In genomic region chr5:68731255-68731654, GRCh38 we compare ENCODE assay signal across 22 cellular contexts.
DNase-seq lines count a peak whose midpoint lies in the region; ATAC-seq and TF ChIP-seq lines count a peak whose summit lies in the region.
"Had no signal": no experiment of that assay in that cellular context is flagged by ENCODE, and none has a peak within 500 bp of the region (broad histone marks: within the 10 kb centered on the region; RNA-seq: fewer than 3 reads in every experiment).

No MANE protein-coding gene starts in this region.

- no peaks in the 10 kb centered on the region for H3K9me3 Mint-ChIP-seq in endodermal cell
- no peaks in the 10 kb centered on the region for H3K9me3 Mint-ChIP-seq in neural progenitor cell
- H3K9me3 Mint-ChIP-seq: HFFc6; T-helper 1 cell treated with Interleukin-12 subunit alpha and Interleukin-12 subunit beta and Interleukin-4 antibody, amounts not matched to agents 30 μg/mL and 1 μg/mL, for 36 hours had no signal

- POLR2A ChIA-PET in A673 (lab: Charles Lee; ENCODE audit: low non-redundant PET): no interaction called here

- H3K4me1 ChIP-seq in A673 (ENCODE audit: insufficient read depth, low read length, poor library complexity, severe bottlenecking) (peaks cover 17% of the 10 kb centered on the region), endodermal cell (ENCODE audit: control insufficient read depth, insufficient read depth, low read length) (peaks cover 5% of the 10 kb centered on the region), parathyroid adenoma (peaks cover 24% of the 10 kb centered on the region), neural progenitor cell (no peaks in the 10 kb centered on the region)

- WGBS in endodermal cell (ENCODE audit: insufficient coverage in 1 of 2, insufficient read length in 1 of 2), 2 experiments: 83% methylated on average over 1 of the region's 2 CpGs; no CpG with 5 or more reads in 1 of the 2 experiments

- no peaks in the 10 kb centered on the region for H3F3A ChIP-seq in neural progenitor cell (ENCODE audit: low read depth)

- DNase-seq in A673 (ENCODE audit: low spot score) (no peak), endodermal cell (no peak), neural progenitor cell (ENCODE audit: low spot score) (no peak), NCI-H2171 (lab: John Stamatoyannopoulos, UW) (no peak)
- DNase-seq in stimulated activated CD4-positive, alpha-beta T cell treated with anti-CD3 and anti-CD28 coated beads, Interleukin-2, amount 100 ng/mL, for 24 hours: no peak
- DNase-seq: activated CD4-positive, alpha-beta T cell treated with anti-CD3 and anti-CD28 coated beads for 36 hours; activated naive CD4-positive, alpha-beta T cell treated with anti-CD3 and anti-CD28 coated beads, Interleukin-2, amount 50 U/mL, for 16 hours; central memory CD4-positive, alpha-beta T cell; COR-L47; GF-D8; naive thymus-derived CD8-positive, alpha-beta T cell; NCI-H146; NCI-H524 treated with DMSO at 0.1 percent for 48 hours; upper lobe of right lung had no signal

- H3K36me3 Mint-ChIP-seq in endodermal cell (ENCODE audit: low read depth) (no peaks in the 10 kb centered on the region), neural progenitor cell (no peaks in the 10 kb centered on the region)
- H3K36me3 Mint-ChIP-seq: naive thymus-derived CD8-positive, alpha-beta T cell had no signal

- no peaks in the 10 kb centered on the region for H3K79me2 ChIP-seq in parathyroid adenoma
- no peaks in the 10 kb centered on the region for H3K79me2 ChIP-seq in neural progenitor cell (ENCODE audit: low read depth)

- H4K20me1 ChIP-seq in neural progenitor cell (ENCODE audit: low read depth): no peaks in the 10 kb centered on the region
- H4K20me1 ChIP-seq: BLaER1 treated with 17β-estradiol and CSF1 and Interleukin-3, amounts not matched to agents 10 nM and 100 nM had no signal

- ATAC-seq in SK-N-SH treated with all-trans-retinoic acid at 6 μM for 48 hours: no peak
- ATAC-seq: activated CD4-positive, alpha-beta T cell treated with anti-CD3 and anti-CD28 coated beads for 36 hours; naive thymus-derived CD8-positive, alpha-beta T cell; Panc1 had no signal

- H3K4me3 Mint-ChIP-seq in endodermal cell (no peak overlapping the region), neural progenitor cell (no peak overlapping the region)
- H3K4me3 Mint-ChIP-seq: activated CD4-positive, alpha-beta T cell treated with anti-CD3 and anti-CD28 coated beads for 36 hours; HFFc6; naive thymus-derived CD8-positive, alpha-beta T cell; T-helper 1 cell treated with Interleukin-12 subunit alpha and Interleukin-12 subunit beta and Interleukin-4 antibody, amounts not matched to agents 30 μg/mL and 1 μg/mL, for 36 hours had no signal

- H3K9me3 ChIP-seq in A673 (ENCODE audit: low read depth, low read length, poor library complexity, severe bottlenecking) (no peaks in the 10 kb centered on the region), endodermal cell (ENCODE audit: control insufficient read depth, low read length) (no peaks in the 10 kb centered on the region), parathyroid adenoma (ENCODE audit: control insufficient read depth, low read length) (no peaks in the 10 kb centered on the region), neural progenitor cell (ENCODE audit: low read depth) (no peaks in the 10 kb centered on the region)
- H3K9me3 ChIP-seq: BLaER1 treated with 17β-estradiol and CSF1 and Interleukin-3, amounts not matched to agents 10 nM and 100 nM; upper lobe of right lung had no signal

- BruUV-seq in A673 (replicated peaks; lab: Mats Ljungman, UMichigan): no TSS peak

- H3K4me2 ChIP-seq in parathyroid adenoma (ENCODE audit: low read length) (peak overlapping the region; percentile 50), neural progenitor cell (no peak overlapping the region)
- H3K4me2 ChIP-seq: BLaER1 treated with 17β-estradiol and CSF1 and Interleukin-3, amounts not matched to agents 10 nM and 100 nM; KMS-11 had no signal

- H3K4me3 ChIP-seq in A673 (ENCODE audit: low read depth, low read length, poor library complexity, severe bottlenecking) (no peak overlapping the region), endodermal cell (ENCODE audit: low read length) (no peak overlapping the region), parathyroid adenoma (ENCODE audit: low read depth, low read length) (no peak overlapping the region), neural progenitor cell (no peak overlapping the region)
- H3K4me3 ChIP-seq: BLaER1 treated with 17β-estradiol and CSF1 and Interleukin-3, amounts not matched to agents 10 nM and 100 nM; upper lobe of right lung had no signal

- peaks cover 5% of the 10 kb centered on the region for H3K4me1 Mint-ChIP-seq in endodermal cell
- H3K4me1 Mint-ChIP-seq in neural progenitor cell: peaks cover 29% of the 10 kb centered on the region

- H3K36me3 ChIP-seq in A673 (ENCODE audit: insufficient read depth, low read length, poor library complexity, severe bottlenecking): no peaks in the 10 kb centered on the region
- no peaks in the 10 kb centered on the region for H3K36me3 ChIP-seq in endodermal cell (ENCODE audit: control insufficient read depth, insufficient read depth, low read length)
- H3K36me3 ChIP-seq in parathyroid adenoma (ENCODE audit: control insufficient read depth, insufficient read depth, low read length): no peaks in the 10 kb centered on the region
- H3K36me3 ChIP-seq in neural progenitor cell: no peaks in the 10 kb centered on the region
- H3K36me3 ChIP-seq: BLaER1 treated with 17β-estradiol and CSF1 and Interleukin-3, amounts not matched to agents 10 nM and 100 nM; upper lobe of right lung had no signal

- intact Hi-C loops in A673 (cut with micrococcal nuclease; ENCODE audit: unreplicated experiment): no loop called here

- H3K27me3 Mint-ChIP-seq in endodermal cell (ENCODE audit: insufficient read depth): no peaks in the 10 kb centered on the region
- H3K27me3 Mint-ChIP-seq in neural progenitor cell (ENCODE audit: insufficient read depth, low read depth): peaks cover 4% of the 10 kb centered on the region
- H3K27me3 Mint-ChIP-seq: activated CD4-positive, alpha-beta T cell treated with anti-CD3 and anti-CD28 coated beads for 36 hours; naive thymus-derived CD8-positive, alpha-beta T cell had no signal

- TF ChIP-seq CTCF in A673 (conservative IDR thresholded peaks at IDR 0.05; ENCODE audit: low read depth, low read length) (no peak), endodermal cell (conservative IDR thresholded peaks at IDR 0.05) (no peak), parathyroid adenoma (IDR thresholded peaks at IDR 0.05) (no peak), neural progenitor cell (IDR thresholded peaks at IDR 0.05) (no peak)

- CTCF ChIA-PET in A673 (lab: Charles Lee): no interaction called here

- H3K27me3 ChIP-seq in A673 (replicated peaks; ENCODE audit: insufficient read depth, low read depth, low read length, poor library complexity) (no peaks in the 10 kb centered on the region), endodermal cell (ENCODE audit: control insufficient read depth, insufficient read depth, low read length, poor library complexity, severe bottlenecking) (no peaks in the 10 kb centered on the region), parathyroid adenoma (ENCODE audit: control insufficient read depth, insufficient read depth, low read length) (no peaks in the 10 kb centered on the region), neural progenitor cell (no peaks in the 10 kb centered on the region)
- H3K27me3 ChIP-seq: BLaER1 treated with 17β-estradiol and CSF1 and Interleukin-3, amounts not matched to agents 10 nM and 100 nM; upper lobe of right lung had no signal

- H3K27ac Mint-ChIP-seq in endodermal cell (no peak overlapping the region), neural progenitor cell (no peak overlapping the region)
- H3K27ac Mint-ChIP-seq: activated CD4-positive, alpha-beta T cell treated with anti-CD3 and anti-CD28 coated beads for 36 hours; HFFc6; naive thymus-derived CD8-positive, alpha-beta T cell; T-helper 1 cell treated with Interleukin-12 subunit alpha and Interleukin-12 subunit beta and Interleukin-4 antibody, amounts not matched to agents 30 μg/mL and 1 μg/mL, for 36 hours had no signal

- H3K27ac ChIP-seq in A673 (ENCODE audit: low read depth, low read length, poor library complexity, severe bottlenecking) (peak overlapping the region; percentile 6), endodermal cell (ENCODE audit: low read depth, low read length) (peak overlapping the region; percentile 13), parathyroid adenoma (peak overlapping the region; percentile 85), neural progenitor cell (no peak overlapping the region)
- H3K27ac ChIP-seq: BLaER1 treated with 17β-estradiol and CSF1 and Interleukin-3, amounts not matched to agents 10 nM and 100 nM; epithelial cell of prostate; KMS-11; upper lobe of right lung had no signal

- H3K9ac ChIP-seq in endodermal cell (ENCODE audit: extremely low read depth, low read length, poor library complexity, severe bottlenecking) (no peak overlapping the region), parathyroid adenoma (no peak overlapping the region), neural progenitor cell (no peak overlapping the region)
- H3K9ac ChIP-seq: BLaER1 treated with 17β-estradiol and CSF1 and Interleukin-3, amounts not matched to agents 10 nM and 100 nM; KMS-11 had no signal

- H2AFZ ChIP-seq in parathyroid adenoma: no peak overlapping the region
- no peak overlapping the region for H2AFZ ChIP-seq in neural progenitor cell (replicated peaks)

TF ChIP-seq in SK-N-SH treated with all-trans-retinoic acid at 6 μM for 48 hours, 23 proteins besides CTCF, POLR2A, EP300 and RAD21:
- TF ChIP-seq ZNF70 (CRISPR knock-in tag; IDR thresholded peaks at IDR 0.05) (0 out of 2 replicates have a peak, but pooled peaks have one; percentile 15), CSRNP3 (CRISPR knock-in tag; IDR thresholded peaks at IDR 0.05) (no peak)
